1 cellular context compared by ENCODE assay signal in the genomic region with DNA sequence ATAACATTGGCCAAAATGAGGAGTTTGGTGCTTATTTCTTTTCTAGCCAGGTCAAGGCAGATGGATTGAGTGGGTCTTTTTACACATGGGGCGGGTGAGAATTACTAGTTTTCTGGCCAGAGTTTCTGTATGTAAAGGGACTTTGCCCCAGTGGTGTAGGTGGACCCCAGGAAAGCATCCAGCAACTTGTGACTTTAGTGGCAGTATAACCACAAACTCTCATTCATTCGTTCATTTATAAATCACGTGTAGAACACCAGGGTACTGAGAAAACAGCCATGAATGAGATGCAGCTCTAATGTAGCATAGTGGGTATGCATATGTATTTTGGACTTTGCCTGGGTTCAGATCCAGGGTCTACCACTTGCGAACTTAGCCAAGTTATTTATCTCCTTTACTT.
TF ChIP-seq lines count a peak whose summit lies in the region.

No MANE protein-coding gene starts in this region.

TF ChIP-seq in HepG2, 621 proteins besides CTCF, POLR2A, EP300 and RAD21 (continued from another document):
- no peak for TF ChIP-seq RXRA (CRISPR knock-in tag; IDR thresholded peaks at IDR 0.05)
